In the genomic region with DNA sequence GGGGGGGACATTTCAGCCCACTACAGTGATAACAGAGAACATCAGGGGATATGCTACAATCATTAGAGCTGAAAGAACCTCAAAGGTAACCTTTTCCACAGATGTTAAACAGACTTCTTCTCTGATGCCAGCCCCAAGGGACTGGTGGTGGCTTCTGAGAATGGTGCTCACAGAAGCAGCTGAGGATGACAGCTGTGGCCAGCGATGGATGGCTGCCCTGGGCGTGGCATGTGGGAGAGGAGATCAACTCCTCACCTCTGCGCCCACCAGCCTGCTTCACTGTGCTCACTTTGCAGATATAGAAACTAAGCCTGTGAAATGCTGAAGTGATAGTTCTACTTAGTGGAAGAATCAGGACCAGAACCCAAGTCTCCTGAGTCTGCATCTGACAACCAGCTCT, we compare ENCODE assay signal across 9 cellular contexts. TPM values are rescaled to one million over a fixed set of nuclear protein-coding genes. Genes with fewer than 3 reads are reported as not detected.
A peak's percentile ranks its signal among the peaks of the same experiment; 100 is the strongest.
DNase-seq lines count a peak whose midpoint lies in the region; ATAC-seq and TF ChIP-seq lines count a peak whose summit lies in the region.
"Had no signal": no experiment of that assay in that cellular context is flagged by ENCODE, and none has a peak within 500 bp of the region (broad histone marks: within the 10 kb centered on the region; RNA-seq: fewer than 3 reads in every experiment).

No MANE protein-coding gene starts in this region.

- H3K4me1 Mint-ChIP-seq in glutamatergic neuron (ENCODE audit: low read depth, unreplicated experiment) = peaks cover 62% of the 10 kb centered on the region
- H3K4me1 Mint-ChIP-seq in activated naive CD4-positive, alpha-beta T cell treated with anti-CD3 and anti-CD28 coated beads for 36 hours (ENCODE audit: low read depth) = peaks cover 32% of the 10 kb centered on the region

- H3K4me3 Mint-ChIP-seq in glutamatergic neuron (ENCODE audit: unreplicated experiment) = peak overlapping the region; percentile 3
- H3K4me3 Mint-ChIP-seq in activated naive CD4-positive, alpha-beta T cell treated with anti-CD3 and anti-CD28 coated beads for 36 hours = no peak overlapping the region

- peaks cover 21% of the 10 kb centered on the region for H3K27me3 Mint-ChIP-seq in glutamatergic neuron (ENCODE audit: unreplicated experiment)
- no peaks in the 10 kb centered on the region for H3K27me3 Mint-ChIP-seq in activated naive CD4-positive, alpha-beta T cell treated with anti-CD3 and anti-CD28 coated beads for 36 hours (ENCODE audit: low read depth)

- peaks cover 30% of the 10 kb centered on the region for H3K9me3 Mint-ChIP-seq in glutamatergic neuron (ENCODE audit: unreplicated experiment)
- H3K9me3 Mint-ChIP-seq in activated naive CD4-positive, alpha-beta T cell treated with anti-CD3 and anti-CD28 coated beads for 36 hours = peaks cover 15% of the 10 kb centered on the region

- DNase-seq in glutamatergic neuron (peak; percentile 68), NCI-H2196 (lab: John Stamatoyannopoulos, UW; ENCODE audit: unreplicated experiment) (no peak), kidney glomerular epithelial cell (lab: John Stamatoyannopoulos, UW) (no peak), RKO (ENCODE audit: low spot score) (no peak)
- no peak for DNase-seq in activated naive CD4-positive, alpha-beta T cell treated with anti-CD3 and anti-CD28 coated beads for 36 hours
- DNase-seq: hippocampal formation had no signal

- ATAC-seq in GM18517 (IDR thresholded peaks at IDR 0.05; ENCODE audit: unreplicated experiment) = peak; percentile 94
- ATAC-seq in GM21526 (IDR thresholded peaks at IDR 0.05; ENCODE audit: low FRiP score, unreplicated experiment) = peak; percentile 76
- peak; percentile 91 for ATAC-seq in HG03378 (IDR thresholded peaks at IDR 0.05; ENCODE audit: unreplicated experiment)

- intact Hi-C loops in activated naive CD4-positive, alpha-beta T cell treated with anti-CD3 and anti-CD28 coated beads for 36 hours (cut with micrococcal nuclease) = no loop called here

- H3K36me3 Mint-ChIP-seq in glutamatergic neuron (ENCODE audit: unreplicated experiment) = peaks cover 7% of the 10 kb centered on the region
- peaks cover 27% of the 10 kb centered on the region for H3K36me3 Mint-ChIP-seq in activated naive CD4-positive, alpha-beta T cell treated with anti-CD3 and anti-CD28 coated beads for 36 hours (ENCODE audit: low read depth)

- CTCF ChIA-PET in activated naive CD4-positive, alpha-beta T cell treated with anti-CD3 and anti-CD28 coated beads for 36 hours (lab: Charles Lee) = interaction anchor here (0.8 kb wide), 1 partner anchor 11 kb away, joined by 4 read pairs; no protein-coding TSS in a partner anchor

- TF ChIP-seq CTCF in glutamatergic neuron (IDR thresholded peaks at IDR 0.05; ENCODE audit: partially characterized antibody, unreplicated experiment) = no peak

- H3K27ac Mint-ChIP-seq in glutamatergic neuron (ENCODE audit: unreplicated experiment) = peak overlapping the region; percentile 83
- H3K27ac Mint-ChIP-seq in activated naive CD4-positive, alpha-beta T cell treated with anti-CD3 and anti-CD28 coated beads for 36 hours = no peak overlapping the region

RNA-seq across cellular contexts. Expression of a gene that starts 33.0 kb away (rescaled TPM):
- total RNA-seq in glutamatergic neuron (ENCODE audit: unreplicated experiment) = 139 TPM
- total RNA-seq in activated naive CD4-positive, alpha-beta T cell treated with anti-CD3 and anti-CD28 coated beads for 36 hours = 10 to 100 TPM; 64.6 to 65.0 TPM
